In the genomic region with DNA sequence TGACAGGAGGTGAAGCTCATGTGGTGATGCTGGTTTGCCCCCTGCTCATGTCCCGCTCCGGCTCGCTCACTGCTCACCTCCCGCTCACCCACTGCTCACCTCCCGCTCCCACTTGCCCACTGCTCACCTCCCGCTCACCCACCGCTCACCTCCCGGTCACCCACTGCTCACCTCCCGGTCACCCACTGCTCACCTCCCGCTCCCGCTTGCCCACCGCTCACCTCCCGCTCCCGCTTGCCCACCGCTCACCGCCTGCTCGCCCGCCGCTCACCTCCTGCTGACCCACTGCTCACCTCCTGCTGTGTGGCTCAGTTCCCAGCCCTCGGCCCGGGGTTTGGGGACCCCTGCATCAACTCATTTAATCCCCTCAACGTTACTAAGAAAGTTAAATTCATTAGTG, we compare ENCODE assay signal across 17 cellular contexts. TPM values are rescaled to one million over a fixed set of nuclear protein-coding genes. Genes with fewer than 3 reads are reported as not detected.
DNase-seq lines count a peak whose midpoint lies in the region; ATAC-seq and TF ChIP-seq lines count a peak whose summit lies in the region.
"Had no signal": no experiment of that assay in that cellular context is flagged by ENCODE, and none has a peak within 500 bp of the region (broad histone marks: within the 10 kb centered on the region; RNA-seq: fewer than 3 reads in every experiment).

No MANE protein-coding gene starts in this region.

- H3K36me3 Mint-ChIP-seq in chondrocyte (ENCODE audit: low read depth), result no peaks in the 10 kb centered on the region
- H3K36me3 Mint-ChIP-seq: CD4-positive, alpha-beta memory T cell had no signal

- no peak overlapping the region for H3K4me3 Mint-ChIP-seq in chondrocyte (ENCODE audit: unreplicated experiment)
- H3K4me3 Mint-ChIP-seq: CD4-positive, alpha-beta memory T cell had no signal

- H3K23ac ChIP-seq in neuronal stem cell (ENCODE audit: low read depth, low read length, poor library complexity), result peak overlapping the region; percentile 63

- H3K18ac ChIP-seq in neuronal stem cell (ENCODE audit: low read length), result peak overlapping the region; percentile 58

- in situ Hi-C loops in HAP-1 (cut with MboI; ENCODE audit: low sequenced_read_pairs), result no loop called here

- H3K36me3 ChIP-seq in RWPE2 (ENCODE audit: low read depth) (no peaks in the 10 kb centered on the region), neuronal stem cell (replicated peaks in 1 of 2; ENCODE audit: control insufficient read depth in 2 of 2, insufficient read depth in 2 of 2, low read length in 2 of 2) (no peaks in the 10 kb centered on the region), HAP-1 (replicated peaks) (no peaks in the 10 kb centered on the region)

- no peak overlapping the region for H3K4me3 ChIP-seq in RWPE2 (ENCODE audit: severe bottlenecking)
- no peak overlapping the region for H3K4me3 ChIP-seq in neuronal stem cell (ENCODE audit: low read length in 2 of 2)
- no peak overlapping the region for H3K4me3 ChIP-seq in HAP-1

- H2BK120ac ChIP-seq in neuronal stem cell (ENCODE audit: low read depth, low read length), result no peak overlapping the region

- peak overlapping the region; percentile 67 for H3K9ac ChIP-seq in neuronal stem cell (ENCODE audit: low read depth, low read length, poor library complexity)

- peaks cover 14% of the 10 kb centered on the region for H3K27me3 Mint-ChIP-seq in chondrocyte (ENCODE audit: low read depth)

- no peak for TF ChIP-seq CTCF in RWPE2 (IDR thresholded peaks at IDR 0.05; ENCODE audit: poor library complexity, severe bottlenecking)
- no peak for TF ChIP-seq CTCF in chondrocyte (IDR thresholded peaks at IDR 0.05)

- H3K27me3 ChIP-seq in RWPE2 (ENCODE audit: insufficient read depth, poor library complexity, severe bottlenecking), result no peaks in the 10 kb centered on the region
- H3K27me3 ChIP-seq in neuronal stem cell (ENCODE audit: control insufficient read depth in 3 of 3, insufficient read depth in 3 of 3, low read depth in 1 of 3, low read length in 3 of 3), result no peaks in the 10 kb centered on the region
- H3K27me3 ChIP-seq in HAP-1 (ENCODE audit: low read depth), result no peaks in the 10 kb centered on the region

- H3K14ac ChIP-seq in neuronal stem cell (ENCODE audit: low read length), result no peak overlapping the region

- H3K4me1 ChIP-seq in RWPE2 (ENCODE audit: insufficient read depth, poor library complexity, severe bottlenecking) (no peaks in the 10 kb centered on the region), neuronal stem cell (ENCODE audit: control insufficient read depth in 2 of 2, insufficient read depth in 1 of 2, low read depth in 1 of 2, low read length in 2 of 2) (no peaks in the 10 kb centered on the region), HAP-1 (no peaks in the 10 kb centered on the region)

- peaks cover 3% of the 10 kb centered on the region for H3K9me3 Mint-ChIP-seq in chondrocyte (ENCODE audit: low read depth)

- H2BK12ac ChIP-seq in neuronal stem cell (ENCODE audit: low read length), result no peak overlapping the region

- no peak overlapping the region for H2BK15ac ChIP-seq in neuronal stem cell (ENCODE audit: low read length)

- H3K4ac ChIP-seq in neuronal stem cell (ENCODE audit: low read length), result no peak overlapping the region

- H4K8ac ChIP-seq in neuronal stem cell (ENCODE audit: low read depth, low read length), result peak overlapping the region; percentile 54

- H3K9me3 ChIP-seq in RWPE2 (ENCODE audit: severe bottlenecking), result peaks cover under 1% of the 10 kb centered on the region
- H3K9me3 ChIP-seq in neuronal stem cell (replicated peaks in 1 of 2; ENCODE audit: control insufficient read depth in 2 of 2, insufficient read depth in 1 of 2, low read depth in 1 of 2, low read length in 2 of 2), result peaks cover 0 to under 1% of the 10 kb centered on the region in 2 donors
- no peaks in the 10 kb centered on the region; the same call in 1 of the 2 replicates for H3K9me3 ChIP-seq in HAP-1

- H2BK5ac ChIP-seq in neuronal stem cell (ENCODE audit: low read length), result no peak overlapping the region

- H2AFZ ChIP-seq in neuronal stem cell (ENCODE audit: low read length), result no peak overlapping the region

- peaks cover 1% of the 10 kb centered on the region for H3K79me1 ChIP-seq in neuronal stem cell (ENCODE audit: low read depth, low read length)

- WGBS in neuronal stem cell (ENCODE audit: extremely low coverage in 2 of 2, insufficient read length in 2 of 2, insufficient replicate concordance in 1 of 2), 2 donors, result no CpG with 5 or more reads among the region's 22 CpGs

- H3K27ac ChIP-seq in RWPE2 (ENCODE audit: poor library complexity, severe bottlenecking), result no peak overlapping the region
- H3K27ac ChIP-seq in neuronal stem cell (replicated peaks; ENCODE audit: low read length), result no peak overlapping the region

- no peaks in the 10 kb centered on the region for H3K4me1 Mint-ChIP-seq in chondrocyte (ENCODE audit: low read depth)
- H3K4me1 Mint-ChIP-seq: CD4-positive, alpha-beta memory T cell had no signal

- H4K91ac ChIP-seq in neuronal stem cell (ENCODE audit: low read depth, low read length, poor library complexity), result no peak overlapping the region

- ATAC-seq in RWPE2 (ENCODE audit: low read depth) (no peak), GM19035 (IDR thresholded peaks at IDR 0.05; ENCODE audit: unreplicated experiment) (no peak), GM18861 (IDR thresholded peaks at IDR 0.05; ENCODE audit: unreplicated experiment) (no peak)
- ATAC-seq: HCT116 had no signal

- no peak overlapping the region for H3K4me2 ChIP-seq in neuronal stem cell (ENCODE audit: insufficient read depth, low read length, poor library complexity, severe bottlenecking)

- peak overlapping the region; percentile 49 for H2AK5ac ChIP-seq in neuronal stem cell (ENCODE audit: low read depth, low read length)

- DNase-seq in RWPE2 (ENCODE audit: low spot score), result peak; percentile 56
- peak; percentile 87 for DNase-seq in chondrocyte (ENCODE audit: low spot score)
- no peak for DNase-seq in neuronal stem cell (ENCODE audit: low spot score)
- no peak for DNase-seq in HAP-1 (ENCODE audit: low spot score in 2 of 2)
- DNase-seq: C1 segment of cervical spinal cord; Calu3; CD4-positive, alpha-beta memory T cell; COR-L47; DMS53; DMS79 treated with DMSO at 0.1 percent for 48 hours; GF-D8; GOT3 had no signal

- H3K27ac Mint-ChIP-seq in chondrocyte (ENCODE audit: unreplicated experiment), result no peak overlapping the region
- H3K27ac Mint-ChIP-seq: CD4-positive, alpha-beta memory T cell had no signal

RNA-seq across cellular contexts. Expression of gene SHISA9, which starts 39.1 kb away (rescaled TPM):
- 0.12 to 3.1 TPM (median 1.6 TPM) in 3 replicates for total RNA-seq in chondrocyte
- polyA plus RNA-seq in neuronal stem cell (2013, experiment 1 of 2), result 5.9 TPM
- polyA plus RNA-seq in neuronal stem cell (2013, experiment 2 of 2), result 5.8 TPM
- total RNA-seq: A673; Calu3; CD4-positive, alpha-beta memory T cell had no signal
- polyA plus RNA-seq: BJ; CD4-positive, alpha-beta memory T cell had no signal

RNA-seq across cellular contexts. Expression of gene CPPED1, which starts 58.6 kb away (rescaled TPM):
- 15.3 to 18.6 TPM (median 18.1 TPM) in 3 replicates for total RNA-seq in chondrocyte
- 6.0 TPM for polyA plus RNA-seq in neuronal stem cell (2013, experiment 1 of 2)
- 5.8 TPM for polyA plus RNA-seq in neuronal stem cell (2013, experiment 2 of 2)
- total RNA-seq: Calu3 had no signal

Comparison
In these comparisons a context has a peak if more than half of its experiments do, and no peak if none do; other contexts are left out.
1. DNase-seq: peak in RWPE2 (single experiment) and chondrocyte (single experiment); none in neuronal stem cell (single experiment) and HAP-1 (0 of 2).